25 cellular contexts compared by ENCODE assay signal in the genomic region with DNA sequence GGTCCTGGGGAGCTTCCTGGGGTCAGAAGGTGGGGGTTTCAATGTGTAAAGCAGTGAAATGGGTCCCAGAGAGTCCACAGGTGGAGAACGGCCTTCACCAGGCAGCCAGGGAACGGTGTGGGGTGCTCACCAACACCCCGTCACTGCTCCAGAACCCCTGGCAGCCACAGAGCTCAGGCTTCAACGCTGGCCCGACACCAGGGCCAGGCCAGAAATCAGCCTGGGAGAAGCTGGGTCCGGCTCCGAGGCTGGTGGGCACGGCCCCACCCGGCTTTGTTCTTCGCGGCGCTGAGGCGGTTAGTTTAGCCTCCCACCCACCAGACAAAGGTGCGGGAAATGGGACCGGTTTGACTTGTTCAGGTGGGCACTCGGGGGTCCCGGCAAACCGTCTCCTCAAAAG. TPM values are rescaled to one million over a fixed set of nuclear protein-coding genes. Genes with fewer than 3 reads are reported as not detected.
"Had no signal": no experiment of that assay in that cellular context is flagged by ENCODE, and none has a peak within 500 bp of the region (broad histone marks: within the 10 kb centered on the region; RNA-seq: fewer than 3 reads in every experiment).

No MANE protein-coding gene starts in this region.

- DNase-seq: KBM-7, NCI-H1092, NCI-H1105 treated with DMSO at 0.1 percent for 48 hours, NCI-H1417 treated with DMSO at 0.1 percent for 48 hours, NCI-H146, NCI-H1694 treated with DMSO at 0.1 percent for 48 hours, NCI-H1930, NCI-H2081 treated with DMSO at 0.1 percent for 48 hours, NCI-H2171, NCI-H226, NCI-H446, NCI-H510A, NCI-H524 treated with DMSO at 0.1 percent for 48 hours, NCI-H69, NCI-H774, PC-3, SHP77, SJCRH30 had no signal

- H3K36me3 ChIP-seq: SJCRH30 had no signal

- H3K4me3 ChIP-seq: SJCRH30 had no signal

- H3K9me3 ChIP-seq: SJCRH30 had no signal

- ATAC-seq: Panc1, PC-3, SK-N-SH treated with all-trans-retinoic acid at 6 μM for 48 hours had no signal

- H3K27ac ChIP-seq: HL-60, RWPE1, SJCRH30 had no signal

RNA-seq across cellular contexts. Expression of gene TTLL10, which starts 33.0 kb away (rescaled TPM):
- total RNA-seq: LHCN-M2, MCF 10A had no signal
- polyA plus RNA-seq: IgD-negative memory B cell had no signal
